In genomic region chr20:59752101-59752586, GRCh38 we compare ENCODE assay signal across 8 cellular contexts.
A peak's percentile ranks its signal among the peaks of the same experiment; 100 is the strongest.
DNase-seq lines count a peak whose midpoint lies in the region; ATAC-seq and TF ChIP-seq lines count a peak whose summit lies in the region.

No MANE protein-coding gene starts in this region.

- H3K36me3 ChIP-seq in lung (ENCODE audit: control insufficient read depth in 2 of 2, insufficient read depth in 2 of 2, low read length in 2 of 2): no peaks in the 10 kb centered on the region
- no peaks in the 10 kb centered on the region for H3K36me3 ChIP-seq in brain microvascular endothelial cell (replicated peaks)
- H3K36me3 ChIP-seq in testis (ENCODE audit: low read depth, missing control alignments): no peaks in the 10 kb centered on the region

- ATAC-seq in GM18519 (IDR thresholded peaks at IDR 0.05; ENCODE audit: low FRiP score, unreplicated experiment): peak; percentile 63
- peak; percentile 69 for ATAC-seq in HG02642 (IDR thresholded peaks at IDR 0.05; ENCODE audit: poor library complexity, unreplicated experiment)
- ATAC-seq in lung (ENCODE audit: insufficient read depth, low FRiP score): no peak
- no peak for ATAC-seq in effector memory CD8-positive, alpha-beta T cell (replicated peaks)

- peaks cover 0 to 2% of the 10 kb centered on the region in 2 donors for H3K4me1 ChIP-seq in lung (ENCODE audit: control insufficient read depth in 2 of 2, insufficient read depth in 2 of 2, low read length in 2 of 2)
- H3K4me1 ChIP-seq in testis: no peaks in the 10 kb centered on the region

- H3K36me3 Mint-ChIP-seq in effector memory CD8-positive, alpha-beta T cell (ENCODE audit: insufficient read depth): no peaks in the 10 kb centered on the region

- no peaks in the 10 kb centered on the region for H3K9me3 Mint-ChIP-seq in effector memory CD8-positive, alpha-beta T cell

- in situ Hi-C loops in brain microvascular endothelial cell (cut with HindIII; ENCODE audit: low pct_ligation_motif_present, low sequenced_read_pairs): no loop called here

- H3K4me3 ChIP-seq in NB4 (ENCODE audit: low read depth, low read length): peak overlapping the region; percentile 37
- H3K4me3 ChIP-seq in lung: no peak overlapping the region
- no peak overlapping the region for H3K4me3 ChIP-seq in brain microvascular endothelial cell (ENCODE audit: low read depth, low read length)
- no peak overlapping the region for H3K4me3 ChIP-seq in testis

- H3K27me3 Mint-ChIP-seq in effector memory CD8-positive, alpha-beta T cell: peaks cover 18 to 68% of the 10 kb centered on the region in 2 donors

- peaks cover 3% of the 10 kb centered on the region for H3K27me3 ChIP-seq in lung (ENCODE audit: control insufficient read depth, insufficient read depth)
- H3K27me3 ChIP-seq in brain microvascular endothelial cell (replicated peaks): no peaks in the 10 kb centered on the region
- no peaks in the 10 kb centered on the region for H3K27me3 ChIP-seq in testis

- intact Hi-C loops in testis (cut with DNase I; ENCODE audit: low total_unique reads): no loop called here

- DNase-seq in NB4 (ENCODE audit: low read depth): peak; percentile 96
- DNase-seq in lung (ENCODE audit: low spot score): peak; percentile 34
- DNase-seq in brain microvascular endothelial cell: no peak
- DNase-seq in testis: no peak
- no peak for DNase-seq in NCI-H2081 (lab: John Stamatoyannopoulos, UW)
- no peak for DNase-seq in effector memory CD8-positive, alpha-beta T cell

- WGBS in lung, 2 donors: 27 to 39% methylated on average over 17 of the region's 17 CpGs
- whole genome bisulfite sequencing in testis, 2 donors: 62 to 68% methylated on average over 9 to 17 of the region's 17 CpGs

- H3K9me3 ChIP-seq in lung (ENCODE audit: control insufficient read depth in 2 of 2, insufficient read depth in 1 of 2, low read length in 1 of 2): no peaks in the 10 kb centered on the region
- no peaks in the 10 kb centered on the region for H3K9me3 ChIP-seq in testis

- no peak overlapping the region for H3K4me3 Mint-ChIP-seq in effector memory CD8-positive, alpha-beta T cell

- TF ChIP-seq POLR2A in NB4 (IDR thresholded peaks at IDR 0.05; ENCODE audit: extremely low read depth, insufficient read length): no peak
- TF ChIP-seq POLR2A in testis (IDR thresholded peaks at IDR 0.05): no peak

- H3K4me1 Mint-ChIP-seq in effector memory CD8-positive, alpha-beta T cell (ENCODE audit: low read depth in 2 of 2): peaks cover 0 to 4% of the 10 kb centered on the region in 2 donors

- H3K27ac ChIP-seq in lung (ENCODE audit: low read depth in 1 of 2, low read length in 1 of 2) (no peak overlapping the region), brain microvascular endothelial cell (no peak overlapping the region), testis (no peak overlapping the region)

- no peak overlapping the region for H3K27ac Mint-ChIP-seq in effector memory CD8-positive, alpha-beta T cell

- TF ChIP-seq CTCF in NB4 (IDR thresholded peaks at IDR 0.05; ENCODE audit: low read depth, low read length) (no peak), lung (IDR thresholded peaks at IDR 0.05; ENCODE audit: control extremely low read depth, extremely low read depth) (no peak), brain microvascular endothelial cell (IDR thresholded peaks at IDR 0.05; ENCODE audit: low read depth, low read length, missing control alignments) (no peak), testis (IDR thresholded peaks at IDR 0.05) (no peak)

Comparison
In these comparisons a context has a peak if more than half of its experiments do, and no peak if none do; other contexts are left out.
1. ATAC-seq: peak in GM18519 (single experiment) and HG02642 (single experiment); none in lung (single experiment) and effector memory CD8-positive, alpha-beta T cell (single experiment).
2. DNase-seq: peak in NB4 (single experiment) and lung (single experiment); none in brain microvascular endothelial cell (single experiment), testis (single experiment), NCI-H2081 (0 of 2) and effector memory CD8-positive, alpha-beta T cell (0 of 3).